Comparison of ENCODE assay signal across 18 cellular contexts in genomic region chr2:127193948-127194267, GRCh38. TPM values are rescaled to one million over a fixed set of nuclear protein-coding genes. Genes with fewer than 3 reads are reported as not detected.
DNase-seq lines count a peak whose midpoint lies in the region; ATAC-seq, FAIRE-seq and TF ChIP-seq lines count a peak whose summit lies in the region.
"Had no signal": no experiment of that assay in that cellular context is flagged by ENCODE, and none has a peak within 500 bp of the region (broad histone marks: within the 10 kb centered on the region; RNA-seq: fewer than 3 reads in every experiment).

No MANE protein-coding gene starts in this region.

- peak overlapping the region; percentile 60; the same call in 1 of the 2 replicates for H3K9ac ChIP-seq in iPS-20b (ENCODE audit: low read depth, low read length)

- peaks cover 3% of the 10 kb centered on the region for H3K27me3 Mint-ChIP-seq in HFFc6 (ENCODE audit: insufficient read depth)
- H3K27me3 Mint-ChIP-seq: activated naive CD4-positive, alpha-beta T cell treated with anti-CD3 and anti-CD28 coated beads, Interleukin-2, amount 50 U/mL, for 24 hours had no signal

- peak overlapping the region; percentile 44 to 80 for H3K27ac ChIP-seq in coronary artery
- no peak overlapping the region for H3K27ac ChIP-seq in iPS-20b (ENCODE audit: low read length)
- peak overlapping the region; percentile 6 to 28 for H3K27ac ChIP-seq in uterus
- H3K27ac ChIP-seq: colonic mucosa, foreskin keratinocyte had no signal

- H3K4me1 Mint-ChIP-seq in HFFc6 (ENCODE audit: low read depth), result peaks cover 15% of the 10 kb centered on the region

- 0 out of 2 replicates have a peak overlapping the region, but pooled peaks have one; percentile 31 for H3K27ac Mint-ChIP-seq in HFFc6
- H3K27ac Mint-ChIP-seq: stimulated activated effector memory CD8-positive, alpha-beta T cell treated with anti-CD3 and anti-CD28 coated beads, Interleukin-12 subunit alpha, Interleukin-12 subunit beta, amount 100 ng/mL, for 72 hours had no signal

- intact Hi-C loops in uterus (cut with DNase I; ENCODE audit: low total_unique reads), result no loop called here

- FAIRE-seq in frontal cortex (lab: Jason Lieb, UNC), result no peak
- FAIRE-seq: keratinocyte had no signal

- H3K9me3 ChIP-seq in iPS-20b (ENCODE audit: insufficient read depth, low read depth, low read length) (no peaks in the 10 kb centered on the region), uterus (no peaks in the 10 kb centered on the region)
- H3K9me3 ChIP-seq: colonic mucosa, HAP-1 had no signal

- no peak for TF ChIP-seq POLR2A in uterus (IDR thresholded peaks at IDR 0.05)

- peak overlapping the region; percentile 59 for H3K4me3 Mint-ChIP-seq in HFFc6
- H3K4me3 Mint-ChIP-seq: activated naive CD4-positive, alpha-beta T cell treated with anti-CD3 and anti-CD28 coated beads, Interleukin-2, amount 50 U/mL, for 24 hours; stimulated activated effector memory CD8-positive, alpha-beta T cell treated with anti-CD3 and anti-CD28 coated beads, Interleukin-12 subunit alpha, Interleukin-12 subunit beta, amount 100 ng/mL, for 72 hours had no signal

- H3K36me3 Mint-ChIP-seq in HFFc6 (ENCODE audit: low read depth), result peaks cover 6% of the 10 kb centered on the region
- H3K36me3 Mint-ChIP-seq: stimulated activated effector memory CD8-positive, alpha-beta T cell treated with anti-CD3 and anti-CD28 coated beads, Interleukin-12 subunit alpha, Interleukin-12 subunit beta, amount 100 ng/mL, for 72 hours had no signal

- peaks cover 5% of the 10 kb centered on the region; the same call in 1 of the 2 replicates for H3K9me3 Mint-ChIP-seq in HFFc6
- H3K9me3 Mint-ChIP-seq: stimulated activated effector memory CD8-positive, alpha-beta T cell treated with anti-CD3 and anti-CD28 coated beads, Interleukin-12 subunit alpha, Interleukin-12 subunit beta, amount 100 ng/mL, for 72 hours had no signal

- H3K4me3 ChIP-seq in coronary artery (peak overlapping the region; percentile 57), iPS-20b (ENCODE audit: low read length) (peak overlapping the region; percentile 31; the same call in 1 of the 2 replicates), uterus (no peak overlapping the region)
- H3K4me3 ChIP-seq: colonic mucosa, HAP-1 had no signal

- TF ChIP-seq CTCF in HFFc6 (IDR thresholded peaks at IDR 0.05) (no peak), coronary artery (IDR thresholded peaks at IDR 0.05) (no peak), uterus (IDR thresholded peaks at IDR 0.05) (no peak)

- ATAC-seq in GM18520 (IDR thresholded peaks at IDR 0.05; ENCODE audit: unreplicated experiment), result no peak
- ATAC-seq: foreskin keratinocyte; stimulated activated effector memory CD8-positive, alpha-beta T cell treated with anti-CD3 and anti-CD28 coated beads, Interleukin-12 subunit alpha, Interleukin-12 subunit beta, amount 100 ng/mL, for 72 hours had no signal

- no peaks in the 10 kb centered on the region for H3K27me3 ChIP-seq in iPS-20b (ENCODE audit: insufficient read depth, low read length)
- no peaks in the 10 kb centered on the region for H3K27me3 ChIP-seq in uterus
- H3K27me3 ChIP-seq: colonic mucosa, foreskin keratinocyte had no signal

- peak; percentile 26 for DNase-seq in HFFc6
- DNase-seq in coronary artery (ENCODE audit: low spot score), result no peak
- no peak for DNase-seq in uterus
- DNase-seq in activated naive CD4-positive, alpha-beta T cell (lab: John Stamatoyannopoulos, UW), result no peak
- DNase-seq in frontal cortex (ENCODE audit: low spot score in 2 of 2), result no peak
- DNase-seq: activated CD8-positive, alpha-beta memory T cell treated with anti-CD3 and anti-CD28 coated beads, Interleukin-2, amount 50 U/mL, for 4 hours; colonic mucosa; foreskin keratinocyte; NCI-H1694; NCI-H510A; stimulated activated CD4-positive, alpha-beta T cell treated with anti-CD3 and anti-CD28 coated beads, Interleukin-4, amount 100 ng/mL, for 24 hours had no signal

- H3K36me3 ChIP-seq in iPS-20b (ENCODE audit: insufficient read depth, low read depth, low read length) (no peaks in the 10 kb centered on the region), uterus (no peaks in the 10 kb centered on the region)
- H3K36me3 ChIP-seq: colonic mucosa, HAP-1 had no signal

- H3K4me1 ChIP-seq in iPS-20b (ENCODE audit: insufficient read depth, low read length) (peaks cover 13% of the 10 kb centered on the region; the same call in 1 of the 2 replicates), uterus (no peaks in the 10 kb centered on the region)
- H3K4me1 ChIP-seq: colonic mucosa, foreskin keratinocyte, HAP-1 had no signal

RNA-seq across cellular contexts. Expression of gene CYP27C1, which starts 26.2 kb away (rescaled TPM):
- total RNA-seq in HFFc6 (2021; fragmentation: NEBNext Ultra II Directional; extraction: Animal tissue kit (Norgen Biotek cat#: 25700)), result under 1 TPM; 0.09 to 0.17 (median 0.13) TPM
- total RNA-seq in uterus, result 1 to 10 TPM in 2 of 4 donors, not detected in 2; 1.2 to 7.1 TPM
- total RNA-seq in frontal cortex, result 2.4 TPM
- total RNA-seq: pulmonary artery endothelial cell had no signal

Comparison
In these comparisons a context has a peak if more than half of its experiments do, and no peak if none do; other contexts are left out.
1. H3K4me3 ChIP-seq: peak in coronary artery (single experiment) and iPS-20b (single experiment); none in uterus (0 of 2).